In the genomic region with DNA sequence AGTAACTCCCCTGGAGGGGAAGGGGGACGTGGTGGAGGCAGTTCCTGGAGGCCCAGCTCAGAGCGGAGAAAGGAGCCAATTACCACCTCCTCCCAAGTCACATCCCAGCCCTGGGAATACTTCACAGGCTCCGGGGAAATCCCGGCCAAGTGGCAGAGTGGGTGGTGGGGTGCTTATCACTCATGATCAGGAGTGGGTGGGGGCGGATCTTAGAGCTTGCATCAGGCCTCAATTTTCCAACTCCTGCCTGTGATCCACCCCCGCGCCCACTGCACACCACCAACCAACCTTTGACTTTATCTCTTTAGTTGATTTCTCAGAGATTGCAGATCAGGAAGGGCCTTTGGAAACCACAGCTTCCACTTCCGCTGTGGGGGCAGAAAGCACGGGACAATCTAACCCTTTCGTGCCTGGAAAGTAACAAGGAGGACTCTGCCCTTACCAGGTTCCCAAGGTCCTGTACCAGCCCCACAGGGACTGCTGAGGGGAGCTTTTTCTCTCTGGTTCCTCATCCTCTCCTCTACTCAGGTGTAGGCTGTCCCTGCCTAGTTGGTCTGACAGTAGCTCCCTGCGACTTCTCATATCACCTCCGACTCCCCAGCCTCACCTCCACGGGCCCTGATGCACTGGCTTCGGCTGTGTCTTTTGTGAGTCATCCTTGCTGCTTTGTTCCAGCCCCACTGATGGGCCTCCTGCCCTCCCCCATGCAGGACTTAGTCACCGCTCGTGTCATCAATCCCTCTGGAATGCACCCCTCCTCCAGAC, we compare ENCODE assay signal across 1 cellular context.
TF ChIP-seq lines count a peak whose summit lies in the region.

No MANE protein-coding gene starts in this region.

TF ChIP-seq in K562, 482 proteins besides CTCF, POLR2A, EP300 and RAD21 (continued from another document and continues in another):
- TF ChIP-seq, protein P1, sequence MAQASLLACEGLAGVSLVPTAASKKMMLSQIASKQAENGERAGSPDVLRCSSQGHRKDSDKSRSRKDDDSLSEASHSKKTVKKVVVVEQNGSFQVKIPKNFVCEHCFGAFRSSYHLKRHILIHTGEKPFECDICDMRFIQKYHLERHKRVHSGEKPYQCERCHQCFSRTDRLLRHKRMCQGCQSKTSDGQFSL (CRISPR knock-in tag; IDR thresholded peaks at IDR 0.05) = peak; percentile 77
- TF ChIP-seq, protein P1 (tag; IDR thresholded peaks at IDR 0.05) = peak in 1 of 2 experiments; percentile 43; a peak in 1 of 4 replicates
- peak; percentile 72 to 90; a peak in 3 of 4 replicates for TF ChIP-seq TEAD1 (CRISPR knock-in tag; IDR thresholded peaks at IDR 0.05)
- TF ChIP-seq BRF1 (IDR thresholded peaks at IDR 0.05; ENCODE audit: borderline replicate concordance, extremely low read depth, insufficient read length) = no peak
- no peak for TF ChIP-seq CEBPG (CRISPR knock-in tag; IDR thresholded peaks at IDR 0.05)
- TF ChIP-seq CEBPG (tag; conservative IDR thresholded peaks at IDR 0.05 in 1 of 2, IDR thresholded peaks at IDR 0.05 in 1 of 2) = peak; percentile 66 to 91; a peak in 3 of 4 replicates
- no peak for TF ChIP-seq BDP1 (IDR thresholded peaks at IDR 0.05; ENCODE audit: insufficient read depth, insufficient read length)
- peak; percentile 82; the same call in 1 of the 2 replicates for TF ChIP-seq ZNF589 (CRISPR knock-in tag; IDR thresholded peaks at IDR 0.05; ENCODE audit: low read depth)
- no peak for TF ChIP-seq U2AF1 (optimal IDR thresholded peaks at IDR 0.05; ENCODE audit: low read depth, low read length)
- TF ChIP-seq GTF2B (IDR thresholded peaks at IDR 0.05; ENCODE audit: extremely low read depth, insufficient read length) = no peak
- TF ChIP-seq CBFB (CRISPR knock-in tag; IDR thresholded peaks at IDR 0.05) = no peak
- peak; percentile 48 for TF ChIP-seq ZFX (CRISPR knock-in tag; IDR thresholded peaks at IDR 0.05)
- TF ChIP-seq ZNF197 (CRISPR knock-in tag; IDR thresholded peaks at IDR 0.05; ENCODE audit: low read depth) = no peak
- peak; percentile 93 for TF ChIP-seq RNF2 (IDR thresholded peaks at IDR 0.05)
- TF ChIP-seq SMARCC2 (IDR thresholded peaks at IDR 0.05; ENCODE audit: low read depth) = peak; percentile 94
- TF ChIP-seq ZNF311 (CRISPR knock-in tag; IDR thresholded peaks at IDR 0.05) = no peak
- TF ChIP-seq ZNF253 (CRISPR knock-in tag; conservative IDR thresholded peaks at IDR 0.05) = no peak
- TF ChIP-seq, protein P2, sequence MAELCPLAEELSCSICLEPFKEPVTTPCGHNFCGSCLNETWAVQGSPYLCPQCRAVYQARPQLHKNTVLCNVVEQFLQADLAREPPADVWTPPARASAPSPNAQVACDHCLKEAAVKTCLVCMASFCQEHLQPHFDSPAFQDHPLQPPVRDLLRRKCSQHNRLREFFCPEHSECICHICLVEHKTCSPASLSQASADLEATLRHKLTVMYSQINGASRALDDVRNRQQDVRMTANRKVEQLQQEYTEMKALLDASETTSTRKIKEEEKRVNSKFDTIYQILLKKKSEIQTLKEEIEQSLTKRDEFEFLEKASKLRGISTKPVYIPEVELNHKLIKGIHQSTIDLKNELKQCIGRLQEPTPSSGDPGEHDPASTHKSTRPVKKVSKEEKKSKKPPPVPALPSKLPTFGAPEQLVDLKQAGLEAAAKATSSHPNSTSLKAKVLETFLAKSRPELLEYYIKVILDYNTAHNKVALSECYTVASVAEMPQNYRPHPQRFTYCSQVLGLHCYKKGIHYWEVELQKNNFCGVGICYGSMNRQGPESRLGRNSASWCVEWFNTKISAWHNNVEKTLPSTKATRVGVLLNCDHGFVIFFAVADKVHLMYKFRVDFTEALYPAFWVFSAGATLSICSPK (IDR thresholded peaks at IDR 0.05; ENCODE audit: borderline replicate concordance) = no peak
- no peak for TF ChIP-seq SLC30A9 (CRISPR knock-in tag; IDR thresholded peaks at IDR 0.05)
- TF ChIP-seq, protein P3, sequence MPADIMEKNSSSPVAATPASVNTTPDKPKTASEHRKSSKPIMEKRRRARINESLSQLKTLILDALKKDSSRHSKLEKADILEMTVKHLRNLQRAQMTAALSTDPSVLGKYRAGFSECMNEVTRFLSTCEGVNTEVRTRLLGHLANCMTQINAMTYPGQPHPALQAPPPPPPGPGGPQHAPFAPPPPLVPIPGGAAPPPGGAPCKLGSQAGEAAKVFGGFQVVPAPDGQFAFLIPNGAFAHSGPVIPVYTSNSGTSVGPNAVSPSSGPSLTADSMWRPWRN (IDR thresholded peaks at IDR 0.05; ENCODE audit: low read depth) = peak; percentile 83
- no peak; the same call in 1 of the 2 replicates for TF ChIP-seq STAT5A (IDR thresholded peaks at IDR 0.05; ENCODE audit: borderline replicate concordance, low read length)
- TF ChIP-seq ZNF3 (CRISPR knock-in tag; IDR thresholded peaks at IDR 0.05) = 0 out of 2 replicates have a peak, but pooled peaks have one; percentile 28
- TF ChIP-seq DMBX1 (CRISPR knock-in tag; IDR thresholded peaks at IDR 0.05; ENCODE audit: borderline replicate concordance) = peak; percentile 72
- TF ChIP-seq MTA2 (IDR thresholded peaks at IDR 0.05; ENCODE audit: low read depth) = peak; percentile 46
- TF ChIP-seq NFE2L1 (tag; IDR thresholded peaks at IDR 0.05; ENCODE audit: borderline replicate concordance, low read depth) = no peak
- no peak for TF ChIP-seq SFPQ (IDR thresholded peaks at IDR 0.05; ENCODE audit: low read depth, low read length)
- TF ChIP-seq POLR3G (IDR thresholded peaks at IDR 0.05; ENCODE audit: extremely low read depth, insufficient read length, insufficient replicate concordance) = no peak
- TF ChIP-seq SIX5 (IDR thresholded peaks at IDR 0.05; ENCODE audit: borderline replicate concordance in 1 of 2, insufficient read depth in 1 of 2, low read depth in 1 of 2, low read length in 2 of 2) = no peak
- TF ChIP-seq ZBTB8A (IDR thresholded peaks at IDR 0.05; ENCODE audit: partially characterized antibody) = no peak
- TF ChIP-seq SAP30 (IDR thresholded peaks at IDR 0.05; ENCODE audit: borderline replicate concordance, insufficient read depth, low read depth, low read length, poor library complexity, severe bottlenecking) = no peak
- peak in 1 of 3 experiments; percentile 51 for TF ChIP-seq YY1 (IDR thresholded peaks at IDR 0.05; ENCODE audit: borderline replicate concordance in 1 of 3, control insufficient read depth in 1 of 3, extremely low read depth in 1 of 3, insufficient read depth in 3 of 3, insufficient read length in 1 of 3, insufficient replicate concordance in 2 of 3, low read depth in 1 of 3, low read length in 2 of 3)
- TF ChIP-seq ELF1 (tag; IDR thresholded peaks at IDR 0.05) = peak; percentile 93
- TF ChIP-seq NR3C1 (CRISPR knock-in tag; IDR thresholded peaks at IDR 0.05) = no peak
- TF ChIP-seq NCOA1 (IDR thresholded peaks at IDR 0.05; ENCODE audit: low read depth) = peak; percentile 65; the same call in 1 of the 2 replicates
- TF ChIP-seq NEUROD1 (IDR thresholded peaks at IDR 0.05; ENCODE audit: borderline replicate concordance, low read depth, low read length, partially characterized antibody) = peak; percentile 55
- TF ChIP-seq NR4A1 (CRISPR knock-in tag; IDR thresholded peaks at IDR 0.05) = 0 out of 2 replicates have a peak, but pooled peaks have one; percentile 89
- TF ChIP-seq NR4A1 (tag; IDR thresholded peaks at IDR 0.05) = no peak; the same call in 1 of the 2 replicates
- TF ChIP-seq SMARCA5 (IDR thresholded peaks at IDR 0.05) = 0 out of 2 replicates have a peak, but pooled peaks have one; percentile 21
- TF ChIP-seq SIN3A (IDR thresholded peaks at IDR 0.05; ENCODE audit: borderline replicate concordance in 2 of 2, control insufficient read depth in 1 of 2, low read depth in 2 of 2, low read length in 2 of 2) = no peak
- no peak for TF ChIP-seq HOMEZ (CRISPR knock-in tag; IDR thresholded peaks at IDR 0.05)
- TF ChIP-seq HNRNPH1 (optimal IDR thresholded peaks at IDR 0.05; ENCODE audit: low read depth, low read length) = no peak
- TF ChIP-seq, protein P4, sequence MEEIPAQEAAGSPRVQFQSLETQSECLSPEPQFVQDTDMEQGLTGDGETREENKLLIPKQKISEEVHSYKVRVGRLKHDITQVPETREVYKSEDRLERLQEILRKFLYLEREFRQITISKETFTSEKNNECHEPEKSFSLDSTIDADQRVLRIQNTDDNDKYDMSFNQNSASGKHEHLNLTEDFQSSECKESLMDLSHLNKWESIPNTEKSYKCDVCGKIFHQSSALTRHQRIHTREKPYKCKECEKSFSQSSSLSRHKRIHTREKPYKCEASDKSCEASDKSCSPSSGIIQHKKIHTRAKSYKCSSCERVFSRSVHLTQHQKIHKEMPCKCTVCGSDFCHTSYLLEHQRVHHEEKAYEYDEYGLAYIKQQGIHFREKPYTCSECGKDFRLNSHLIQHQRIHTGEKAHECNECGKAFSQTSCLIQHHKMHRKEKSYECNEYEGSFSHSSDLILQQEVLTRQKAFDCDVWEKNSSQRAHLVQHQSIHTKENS (CRISPR knock-in tag; IDR thresholded peaks at IDR 0.05) = no peak
- peak; percentile 77 for TF ChIP-seq KLF16 (IDR thresholded peaks at IDR 0.05)
- TF ChIP-seq, protein P5, sequence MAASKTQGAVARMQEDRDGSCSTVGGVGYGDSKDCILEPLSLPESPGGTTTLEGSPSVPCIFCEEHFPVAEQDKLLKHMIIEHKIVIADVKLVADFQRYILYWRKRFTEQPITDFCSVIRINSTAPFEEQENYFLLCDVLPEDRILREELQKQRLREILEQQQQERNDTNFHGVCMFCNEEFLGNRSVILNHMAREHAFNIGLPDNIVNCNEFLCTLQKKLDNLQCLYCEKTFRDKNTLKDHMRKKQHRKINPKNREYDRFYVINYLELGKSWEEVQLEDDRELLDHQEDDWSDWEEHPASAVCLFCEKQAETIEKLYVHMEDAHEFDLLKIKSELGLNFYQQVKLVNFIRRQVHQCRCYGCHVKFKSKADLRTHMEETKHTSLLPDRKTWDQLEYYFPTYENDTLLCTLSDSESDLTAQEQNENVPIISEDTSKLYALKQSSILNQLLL (CRISPR knock-in tag; IDR thresholded peaks at IDR 0.05; ENCODE audit: borderline replicate concordance) = no peak
- no peak for TF ChIP-seq FOXK1 (CRISPR knock-in tag; IDR thresholded peaks at IDR 0.05; ENCODE audit: borderline replicate concordance)
- TF ChIP-seq SIRT6 (IDR thresholded peaks at IDR 0.05; ENCODE audit: low read depth, low read length) = no peak
- peak; percentile 24 for TF ChIP-seq CBFA2T2 (conservative IDR thresholded peaks at IDR 0.05)
- no peak; the same call in 1 of the 2 replicates for TF ChIP-seq HMGXB4 (CRISPR knock-in tag; IDR thresholded peaks at IDR 0.05)
- no peak for TF ChIP-seq PCBP1 (IDR thresholded peaks at IDR 0.05; ENCODE audit: low read depth, low read length, poor library complexity, severe bottlenecking)
- no peak for TF ChIP-seq ZKSCAN1 (IDR thresholded peaks at IDR 0.05; ENCODE audit: low read depth, low read length)
- TF ChIP-seq ZZZ3 (IDR thresholded peaks at IDR 0.05) = no peak
- peak; percentile 7 to 46; a peak in 3 of 4 replicates for TF ChIP-seq TRIM24 (IDR thresholded peaks at IDR 0.05)
